8 cellular contexts compared by ENCODE assay signal in genomic region chr14:54890794-54891193, GRCh38. TPM values are rescaled to one million over a fixed set of nuclear protein-coding genes. Genes with fewer than 3 reads are reported as not detected.
A peak's percentile ranks its signal among the peaks of the same experiment; 100 is the strongest.
DNase-seq lines count a peak whose midpoint lies in the region; ATAC-seq and TF ChIP-seq lines count a peak whose summit lies in the region.
"Had no signal": no experiment of that assay in that cellular context is flagged by ENCODE, and none has a peak within 500 bp of the region (broad histone marks: within the 10 kb centered on the region; RNA-seq: fewer than 3 reads in every experiment).

No MANE protein-coding gene starts in this region.

- H3K27ac Mint-ChIP-seq in naive B cell (peak overlapping the region in 4 of 6 donors; percentile 45 to 78 (median 56)), osteocyte (ENCODE audit: unreplicated experiment) (no peak overlapping the region)

- no peaks in the 10 kb centered on the region for H3K27me3 Mint-ChIP-seq in naive B cell
- peaks cover 8% of the 10 kb centered on the region for H3K27me3 Mint-ChIP-seq in osteocyte (ENCODE audit: unreplicated experiment)

- peak overlapping the region in 2 of 8 donors; percentile 1 to 7 for H3K4me3 Mint-ChIP-seq in naive B cell
- H3K4me3 Mint-ChIP-seq in osteocyte (ENCODE audit: unreplicated experiment), result no peak overlapping the region

- no peak for TF ChIP-seq CTCF in osteocyte (IDR thresholded peaks at IDR 0.05)

- H3K9me3 Mint-ChIP-seq in naive B cell (no peaks in the 10 kb centered on the region), osteocyte (ENCODE audit: unreplicated experiment) (no peaks in the 10 kb centered on the region)

- H3K36me3 Mint-ChIP-seq in naive B cell (no peaks in the 10 kb centered on the region), osteocyte (ENCODE audit: unreplicated experiment) (no peaks in the 10 kb centered on the region)

- H3K4me1 Mint-ChIP-seq in naive B cell (peaks cover 23 to 45% (median 34%) of the 10 kb centered on the region in 3 donors), osteocyte (ENCODE audit: unreplicated experiment) (no peaks in the 10 kb centered on the region)

- DNase-seq in naive B cell, result no peak
- DNase-seq in DMS79 treated with DMSO at 0.1 percent for 48 hours (lab: John Stamatoyannopoulos, UW), result no peak
- DNase-seq in osteocyte (ENCODE audit: extremely low spot score, unreplicated experiment), result no peak
- DNase-seq: thyroid gland had no signal

- ATAC-seq in GM18867 (IDR thresholded peaks at IDR 0.05; ENCODE audit: unreplicated experiment) (peak; percentile 85), GM21526 (IDR thresholded peaks at IDR 0.05; ENCODE audit: low FRiP score, unreplicated experiment) (peak; percentile 86), HG03159 (IDR thresholded peaks at IDR 0.05; ENCODE audit: unreplicated experiment) (peak; percentile 86), naive B cell (ENCODE audit: low read depth in 2 of 2) (peak; percentile 73), GM19324 (IDR thresholded peaks at IDR 0.05; ENCODE audit: low FRiP score, unreplicated experiment) (no peak)

RNA-seq across cellular contexts. Expression of gene GCH1, which starts 11.8 kb away (rescaled TPM):
- polyA plus RNA-seq in naive B cell (ENCODE audit: low read depth in 6 of 6), result 10 to 100 TPM; 18.8 to 31.2 (median 27.8) TPM
- 0.31 and 0.43 TPM in 2 replicates for total RNA-seq in osteocyte
